ENCODE assay signal across 33 cellular contexts in the genomic region with DNA sequence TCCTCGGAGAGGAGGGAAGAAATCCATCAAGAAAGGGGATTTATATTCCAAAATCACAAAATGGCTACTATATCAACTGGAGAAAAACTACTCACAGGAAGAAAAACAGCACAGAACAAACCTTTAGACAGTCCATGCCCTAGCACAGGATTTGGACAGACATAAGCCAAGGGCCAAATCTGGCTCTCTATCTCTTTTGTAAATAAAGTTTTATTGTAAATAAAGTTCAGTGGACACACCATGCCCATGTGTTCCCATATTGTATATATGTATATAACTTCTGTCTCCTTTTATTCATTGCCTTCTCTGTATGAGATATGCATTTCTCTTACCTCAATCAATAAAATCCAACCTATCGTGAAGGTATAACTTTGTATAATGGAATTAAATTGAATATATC.
"Had no signal": no experiment of that assay in that cellular context is flagged by ENCODE, and none has a peak within 500 bp of the region (broad histone marks: within the 10 kb centered on the region; RNA-seq: fewer than 3 reads in every experiment).

No MANE protein-coding gene starts in this region.

- H3K27ac Mint-ChIP-seq: activated B cell treated with CpG ODN at 0.5 μM for 24 hours; activated CD8-positive, alpha-beta T cell treated with anti-CD3 and anti-CD28 coated beads for 36 hours; activated naive CD8-positive, alpha-beta T cell; activated T-helper 17 cell treated with anti-CD3 and anti-CD28 coated beads, Interleukin-2, amount 50 U/mL, for 72 hours; dendritic cell treated with granulocyte-macrophage colony-stimulating factor and Interleukin-4, amounts not matched to agents 40 ng/mL and 50 ng/mL, for 4 days; endodermal cell; T-helper 17 cell; T-helper 2 cell treated with Interferon-gamma antibody and Interleukin-4, amounts not matched to agents 5 μg/mL and 100 μg/mL, for 36 hours had no signal

- FAIRE-seq: astrocyte, bronchial epithelial cell, frontal cortex had no signal

- H3K27me3 Mint-ChIP-seq: activated B cell treated with CpG ODN at 0.5 μM for 24 hours; activated CD8-positive, alpha-beta T cell treated with anti-CD3 and anti-CD28 coated beads for 36 hours; activated naive CD8-positive, alpha-beta T cell; activated T-helper 17 cell treated with anti-CD3 and anti-CD28 coated beads, Interleukin-2, amount 50 U/mL, for 72 hours; central memory CD8-positive, alpha-beta T cell; dendritic cell treated with granulocyte-macrophage colony-stimulating factor and Interleukin-4, amounts not matched to agents 40 ng/mL and 50 ng/mL, for 4 days; T-helper 17 cell had no signal

- ATAC-seq: activated CD4-positive, CD25-positive, alpha-beta regulatory T cell treated with anti-CD3 and anti-CD28 coated beads, Interleukin-2, amount 50 U/mL, for 24 hours; activated CD8-positive, alpha-beta T cell treated with anti-CD3 and anti-CD28 coated beads for 36 hours; activated T-cell treated with anti-CD3 and anti-CD28 coated beads, Interleukin-2, amount 50 U/mL, for 4 hours; activated T-helper 17 cell treated with anti-CD3 and anti-CD28 coated beads, Interleukin-2, amount 50 U/mL, for 72 hours; esophagus mucosa; T-helper 17 cell had no signal

- H3K9me3 Mint-ChIP-seq: activated B cell treated with CpG ODN at 0.5 μM for 24 hours; activated CD8-positive, alpha-beta T cell treated with anti-CD3 and anti-CD28 coated beads for 36 hours; activated T-cell treated with anti-CD3 and anti-CD28 coated beads, Interleukin-2, amount 50 U/mL, for 4 hours; activated T-helper 17 cell treated with anti-CD3 and anti-CD28 coated beads, Interleukin-2, amount 50 U/mL, for 72 hours; central memory CD8-positive, alpha-beta T cell; dendritic cell treated with granulocyte-macrophage colony-stimulating factor and Interleukin-4, amounts not matched to agents 40 ng/mL and 50 ng/mL, for 4 days; endodermal cell; T-helper 2 cell treated with Interferon-gamma antibody and Interleukin-4, amounts not matched to agents 5 μg/mL and 100 μg/mL, for 36 hours had no signal

- H3K27me3 ChIP-seq: brain microvascular endothelial cell, dorsolateral prefrontal cortex had no signal

- H3K27ac ChIP-seq: brain microvascular endothelial cell, coronary artery, dorsolateral prefrontal cortex, WERI-Rb-1 had no signal

- H3K4me3 ChIP-seq: coronary artery, dorsolateral prefrontal cortex had no signal

- H3K4me3 Mint-ChIP-seq: activated B cell treated with CpG ODN at 0.5 μM for 24 hours; activated CD8-positive, alpha-beta T cell treated with anti-CD3 and anti-CD28 coated beads for 36 hours; activated naive CD8-positive, alpha-beta T cell; activated T-cell treated with anti-CD3 and anti-CD28 coated beads, Interleukin-2, amount 50 U/mL, for 4 hours; activated T-helper 17 cell treated with anti-CD3 and anti-CD28 coated beads, Interleukin-2, amount 50 U/mL, for 72 hours; central memory CD8-positive, alpha-beta T cell; dendritic cell treated with granulocyte-macrophage colony-stimulating factor and Interleukin-4, amounts not matched to agents 40 ng/mL and 50 ng/mL, for 4 days; endodermal cell; T-helper 17 cell; T-helper 2 cell treated with Interferon-gamma antibody and Interleukin-4, amounts not matched to agents 5 μg/mL and 100 μg/mL, for 36 hours had no signal

- H3K4me1 Mint-ChIP-seq: activated B cell treated with CpG ODN at 0.5 μM for 24 hours; activated T-helper 17 cell treated with anti-CD3 and anti-CD28 coated beads, Interleukin-2, amount 50 U/mL, for 72 hours; central memory CD8-positive, alpha-beta T cell; endodermal cell had no signal

- H3K36me3 ChIP-seq: brain microvascular endothelial cell, WERI-Rb-1 had no signal

- DNase-seq: activated B cell treated with CpG ODN at 0.5 μM for 24 hours; activated CD4-positive, alpha-beta T cell treated with anti-CD3 and anti-CD28 coated beads for 48 hours; activated CD4-positive, alpha-beta T cell treated with anti-CD3 and anti-CD28 coated beads, Interleukin-2, amount 50 U/mL, for 1 hour; activated CD4-positive, alpha-beta T cell treated with anti-CD3 and anti-CD28 coated beads, Interleukin-2, amount 50 U/mL, for 48 hours; activated CD8-positive, alpha-beta memory T cell treated with anti-CD3 and anti-CD28 coated beads for 24 hours; activated CD8-positive, alpha-beta T cell treated with anti-CD3 and anti-CD28 coated beads for 36 hours; activated effector memory CD4-positive, alpha-beta T cell treated with Interleukin-2 at 50 U/mL for 16 hours; activated gamma-delta T cell treated with Interleukin-2 at 50 U/mL for 16 hours; activated naive CD4-positive, alpha-beta T cell treated with anti-CD3 and anti-CD28 coated beads, Interleukin-2, amount 50 U/mL, for 16 hours; activated naive CD4-positive, alpha-beta T cell treated with Interleukin-2 at 50 U/mL for 16 hours; activated T-cell treated with anti-CD3 and anti-CD28 coated beads, Interleukin-2, amount 50 U/mL, for 4 hours; amniotic stem cell; anterior cingulate cortex; brain microvascular endothelial cell; dorsolateral prefrontal cortex; effector memory CD4-positive, alpha-beta T cell; endodermal cell; foreskin fibroblast; head of caudate nucleus; T-helper 17 cell; T1000; WERI-Rb-1 had no signal

- H3K36me3 Mint-ChIP-seq: activated naive CD8-positive, alpha-beta T cell had no signal
